10 cellular contexts compared by ENCODE assay signal in the genomic region with DNA sequence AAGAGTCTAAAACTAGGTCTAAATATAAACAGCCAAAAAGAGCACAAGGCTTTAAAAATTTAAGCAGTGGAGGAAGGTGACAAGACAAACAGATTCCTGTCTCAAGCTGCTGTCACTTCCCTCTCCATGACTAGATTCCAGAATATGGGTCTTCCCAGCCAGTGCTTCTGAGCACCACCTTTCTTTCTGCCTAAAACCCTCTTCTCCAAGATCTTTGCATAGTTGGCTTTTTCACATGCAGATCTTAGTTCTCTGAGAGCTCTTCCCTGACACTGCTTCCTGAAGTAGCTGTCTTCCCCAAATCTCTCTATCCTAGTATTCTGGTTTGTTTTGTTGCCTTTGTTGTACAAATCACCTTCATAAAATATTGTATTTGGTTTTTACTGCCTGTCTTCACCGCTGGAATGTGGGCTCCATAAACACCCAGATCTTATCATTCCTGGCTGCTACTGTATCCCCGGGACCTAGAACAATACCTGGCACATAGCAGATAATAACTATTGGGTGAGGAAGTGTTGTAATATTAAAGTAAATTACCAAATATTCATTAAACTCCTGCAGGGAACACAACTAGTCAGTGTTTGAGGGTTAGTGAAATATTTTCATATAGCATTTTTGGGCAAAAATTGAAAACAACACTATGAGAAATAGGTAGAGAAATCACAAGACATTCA.
"Had no signal": no experiment of that assay in that cellular context is flagged by ENCODE, and none has a peak within 500 bp of the region (broad histone marks: within the 10 kb centered on the region; RNA-seq: fewer than 3 reads in every experiment).

No MANE protein-coding gene starts in this region.

- ATAC-seq: activated CD8-positive, alpha-beta memory T cell treated with anti-CD3 and anti-CD28 coated beads, Interleukin-2, amount 10 ng/mL, durations not matched to agents 7 days and 5 days; effector memory CD8-positive, alpha-beta T cell; T-helper 17 cell had no signal

- DNase-seq: activated CD4-positive, alpha-beta T cell treated with anti-CD3 and anti-CD28 coated beads, Interleukin-2, amount 50 U/mL, for 48 hours; activated CD4-positive, CD25-positive, alpha-beta regulatory T cell treated with anti-CD3 and anti-CD28 coated beads, Interleukin-2, amount 50 U/mL, for 72 hours; activated CD8-positive, alpha-beta memory T cell treated with anti-CD3 and anti-CD28 coated beads, Interleukin-2, amount 10 ng/mL, durations not matched to agents 7 days and 5 days; activated effector memory CD4-positive, alpha-beta T cell treated with Interleukin-2 at 50 U/mL for 16 hours; activated T-cell treated with anti-CD3 and anti-CD28 coated beads, Interleukin-2, amount 50 U/mL, for 24 hours; effector memory CD8-positive, alpha-beta T cell; erythroblast; T-helper 17 cell had no signal

- H3K4me3 ChIP-seq: tibial nerve, vagina had no signal

- H3K4me1 ChIP-seq: vagina had no signal

- H3K27me3 ChIP-seq: tibial nerve, vagina had no signal

- H3K27ac ChIP-seq: vagina had no signal

- H3K9me3 ChIP-seq: tibial nerve, vagina had no signal

- H3K36me3 ChIP-seq: tibial nerve, vagina had no signal
